25 cellular contexts compared by ENCODE assay signal in genomic region chr2:203200866-203201265, GRCh38.
"Had no signal": no experiment of that assay in that cellular context is flagged by ENCODE, and none has a peak within 500 bp of the region (broad histone marks: within the 10 kb centered on the region; RNA-seq: fewer than 3 reads in every experiment).

No MANE protein-coding gene starts in this region.

- H3K4me3 ChIP-seq: colonic mucosa, esophagus squamous epithelium, gastroesophageal sphincter, heart left ventricle, hepatocyte, left lung, lower lobe of right lung, mucosa of descending colon had no signal

- H3K4me3 Mint-ChIP-seq: dendritic cell treated with granulocyte-macrophage colony-stimulating factor and Interleukin-4, amounts not matched to agents 40 ng/mL and 50 ng/mL, for 4 days; effector memory CD8-positive, alpha-beta T cell; endodermal cell; mesothelial cell of epicardium; naive B cell; naive thymus-derived CD8-positive, alpha-beta T cell had no signal

- FAIRE-seq: endometrium, islet of Langerhans, keratinocyte had no signal

- H3K4me1 Mint-ChIP-seq: endodermal cell; mesothelial cell of epicardium; naive B cell; naive thymus-derived CD8-positive, alpha-beta T cell had no signal

- H3K27me3 ChIP-seq: colonic mucosa, esophagus squamous epithelium, gastroesophageal sphincter, heart left ventricle, hepatocyte, left lung had no signal

- H3K27ac ChIP-seq: colonic mucosa, epithelial cell of prostate, esophagus squamous epithelium, gastroesophageal sphincter, heart left ventricle, hepatocyte, left lung, lower lobe of right lung had no signal

- H3K27ac Mint-ChIP-seq: dendritic cell treated with granulocyte-macrophage colony-stimulating factor and Interleukin-4, amounts not matched to agents 40 ng/mL and 50 ng/mL, for 4 days; effector memory CD8-positive, alpha-beta T cell; endodermal cell; mesothelial cell of epicardium; naive B cell; naive thymus-derived CD8-positive, alpha-beta T cell had no signal

- H3K4me1 ChIP-seq: colonic mucosa, esophagus squamous epithelium, gastroesophageal sphincter, heart left ventricle, left lung, lower lobe of right lung had no signal

- H3K27me3 Mint-ChIP-seq: dendritic cell treated with granulocyte-macrophage colony-stimulating factor and Interleukin-4, amounts not matched to agents 40 ng/mL and 50 ng/mL, for 4 days; effector memory CD8-positive, alpha-beta T cell; naive B cell; naive thymus-derived CD8-positive, alpha-beta T cell had no signal

- H3K4me2 ChIP-seq: hepatocyte had no signal

- DNase-seq: colonic mucosa; cortex of kidney; effector CD8-positive, alpha-beta T cell; effector memory CD8-positive, alpha-beta T cell; endodermal cell; erythroblast; esophagus squamous epithelium; heart left ventricle; hypothalamus; left cardiac atrium; left lung; left ventricle myocardium superior; lower lobe of right lung; mesenchymal stem cell; mucosa of descending colon; naive B cell; naive thymus-derived CD8-positive, alpha-beta T cell had no signal

- H3K79me2 ChIP-seq: hepatocyte had no signal

- H2AFZ ChIP-seq: hepatocyte had no signal

- H3K9me3 Mint-ChIP-seq: effector memory CD8-positive, alpha-beta T cell; naive B cell; naive thymus-derived CD8-positive, alpha-beta T cell had no signal

- H3K9me3 ChIP-seq: colonic mucosa, esophagus squamous epithelium, gastroesophageal sphincter, heart left ventricle, left lung, lower lobe of right lung, mucosa of descending colon had no signal
